ENCODE assay signal across 3 cellular contexts in genomic region chr10:1171182-1171581, GRCh38.
TF ChIP-seq lines count a peak whose summit lies in the region.

No MANE protein-coding gene starts in this region.

TF ChIP-seq in GM12891, 5 proteins besides CTCF, POLR2A, EP300 and RAD21:
- TF ChIP-seq POU2F2 (IDR thresholded peaks at IDR 0.05; ENCODE audit: low read depth, low read length), result no peak
- TF ChIP-seq PAX5 (IDR thresholded peaks at IDR 0.05; ENCODE audit: insufficient read depth, low read length, severe bottlenecking), result no peak
- TF ChIP-seq SPI1 (IDR thresholded peaks at IDR 0.05; ENCODE audit: low read depth, low read length), result no peak
- TF ChIP-seq TAF1 (IDR thresholded peaks at IDR 0.05; ENCODE audit: low read depth, low read length), result no peak

TF ChIP-seq in IMR-90, 13 proteins besides CTCF, POLR2A, EP300 and RAD21:
- TF ChIP-seq RCOR1 (IDR thresholded peaks at IDR 0.05; ENCODE audit: insufficient replicate concordance, low read length), result no peak

TF ChIP-seq in H1, 55 proteins besides CTCF, POLR2A, EP300 and RAD21:
- TF ChIP-seq, protein P1, sequence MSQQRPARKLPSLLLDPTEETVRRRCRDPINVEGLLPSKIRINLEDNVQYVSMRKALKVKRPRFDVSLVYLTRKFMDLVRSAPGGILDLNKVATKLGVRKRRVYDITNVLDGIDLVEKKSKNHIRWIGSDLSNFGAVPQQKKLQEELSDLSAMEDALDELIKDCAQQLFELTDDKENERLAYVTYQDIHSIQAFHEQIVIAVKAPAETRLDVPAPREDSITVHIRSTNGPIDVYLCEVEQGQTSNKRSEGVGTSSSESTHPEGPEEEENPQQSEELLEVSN (IDR thresholded peaks at IDR 0.05), result no peak
- no peak for TF ChIP-seq ZNF274 (IDR thresholded peaks at IDR 0.05; ENCODE audit: borderline replicate concordance, extremely low read depth, low read length)
